ENCODE assay signal across 13 cellular contexts in genomic region chr7:155459133-155459866, GRCh38. TPM values are rescaled to one million over a fixed set of nuclear protein-coding genes. Genes with fewer than 3 reads are reported as not detected.
DNase-seq lines count a peak whose midpoint lies in the region; ATAC-seq and TF ChIP-seq lines count a peak whose summit lies in the region.
"Had no signal": no experiment of that assay in that cellular context is flagged by ENCODE, and none has a peak within 500 bp of the region (broad histone marks: within the 10 kb centered on the region; RNA-seq: fewer than 3 reads in every experiment).

No MANE protein-coding gene starts in this region.

- peak overlapping the region; percentile 0 for H4K8ac ChIP-seq in neuronal stem cell (ENCODE audit: low read depth, low read length)

- H3K27me3 ChIP-seq in Caco-2 (replicated peaks; ENCODE audit: control insufficient read depth, insufficient read depth, low read length): peaks cover 1% of the 10 kb centered on the region; the same call in 1 of the 2 replicates
- peaks cover 99% of the 10 kb centered on the region for H3K27me3 ChIP-seq in HUES64 (ENCODE audit: insufficient read depth, low read length)
- H3K27me3 ChIP-seq in neuronal stem cell (ENCODE audit: control insufficient read depth in 3 of 3, insufficient read depth in 3 of 3, low read depth in 1 of 3, low read length in 3 of 3): peaks cover 25 to 97% (median 89%) of the 10 kb centered on the region in 3 experiments

- no peak overlapping the region for H2BK120ac ChIP-seq in neuronal stem cell (ENCODE audit: low read depth, low read length)

- intact Hi-C loops in Caco-2 (cut with micrococcal nuclease; ENCODE audit: unreplicated experiment): loop anchor here (5.0 kb wide), 1 partner anchor 77 kb away; no protein-coding TSS in a partner anchor
- intact Hi-C loops in cardiac septum (cut with DNase I): loop anchor here (5.0 kb wide), 1 partner anchor 48 kb away; no protein-coding TSS in a partner anchor

- BruUV-seq in Caco-2 (replicated peaks; lab: Mats Ljungman, UMichigan): no TSS peak

- H4K91ac ChIP-seq in neuronal stem cell (ENCODE audit: low read depth, low read length, poor library complexity): no peak overlapping the region

- no peak for TF ChIP-seq CTCF in Caco-2 (IDR thresholded peaks at IDR 0.05; ENCODE audit: insufficient read depth in 1 of 2, low read depth in 1 of 2, low read length in 1 of 2, severe bottlenecking in 1 of 2, unreplicated experiment in 1 of 2)
- no peak for TF ChIP-seq CTCF in coronary artery (IDR thresholded peaks at IDR 0.05)

- H3K27ac ChIP-seq in HUES64 (ENCODE audit: low read depth, low read length) (no peak overlapping the region), coronary artery (no peak overlapping the region), neuronal stem cell (replicated peaks; ENCODE audit: low read length) (no peak overlapping the region)
- H3K27ac ChIP-seq: heart right ventricle had no signal

- CTCF ChIA-PET in Caco-2 (lab: Charles Lee): no interaction called here

- peaks cover 7% of the 10 kb centered on the region for H3K4me1 Mint-ChIP-seq in Caco-2 (ENCODE audit: low read depth, unreplicated experiment)

- H3K4me1 ChIP-seq in Caco-2 (peaks cover 4% of the 10 kb centered on the region), HUES64 (ENCODE audit: insufficient read depth, low read length) (peaks cover 6% of the 10 kb centered on the region), neuronal stem cell (ENCODE audit: control insufficient read depth in 2 of 2, insufficient read depth in 1 of 2, low read depth in 1 of 2, low read length in 2 of 2) (peaks cover 0 to 52% of the 10 kb centered on the region in 2 donors)

- H3K9me3 ChIP-seq in Caco-2 (no peaks in the 10 kb centered on the region), HUES64 (ENCODE audit: insufficient read depth, low read depth, low read length) (no peaks in the 10 kb centered on the region), neuronal stem cell (replicated peaks in 1 of 2; ENCODE audit: control insufficient read depth in 2 of 2, insufficient read depth in 1 of 2, low read depth in 1 of 2, low read length in 2 of 2) (peaks cover 0 to 10% of the 10 kb centered on the region in 2 donors)
- H3K9me3 ChIP-seq: heart right ventricle had no signal

- no peak for DNase-seq in Caco-2
- DNase-seq in coronary artery (ENCODE audit: low spot score): no peak
- no peak for DNase-seq in neuronal stem cell (ENCODE audit: low spot score)
- DNase-seq in AG08395 (ENCODE audit: low spot score): no peak
- no peak for DNase-seq in cardiac septum (ENCODE audit: low spot score)
- DNase-seq: DND-41, heart right ventricle, NCI-H2081, nucleus accumbens had no signal

- H2BK12ac ChIP-seq in neuronal stem cell (ENCODE audit: low read length): no peak overlapping the region

- H2AK5ac ChIP-seq in neuronal stem cell (ENCODE audit: low read depth, low read length): no peak overlapping the region

- H3K9ac ChIP-seq in HUES64 (ENCODE audit: low read depth, low read length) (no peak overlapping the region), neuronal stem cell (ENCODE audit: low read depth, low read length, poor library complexity) (no peak overlapping the region)

- peak overlapping the region; percentile 89 for H3K4me3 ChIP-seq in Caco-2 (ENCODE audit: low read depth, low read length)
- H3K4me3 ChIP-seq in HUES64 (ENCODE audit: low read length): peak overlapping the region; percentile 5; the same call in 1 of the 2 replicates
- H3K4me3 ChIP-seq in coronary artery: peak overlapping the region; percentile 70
- peak overlapping the region in 1 of 2 donors; percentile 70 for H3K4me3 ChIP-seq in neuronal stem cell (ENCODE audit: low read length in 2 of 2)

- no peak overlapping the region for H3K14ac ChIP-seq in neuronal stem cell (ENCODE audit: low read length)

- ATAC-seq in GM18861 (IDR thresholded peaks at IDR 0.05; ENCODE audit: unreplicated experiment): no peak
- ATAC-seq in HG03095 (IDR thresholded peaks at IDR 0.05; ENCODE audit: unreplicated experiment): no peak
- ATAC-seq: heart right ventricle, Right ventricle myocardium inferior had no signal

- H3K4ac ChIP-seq in neuronal stem cell (ENCODE audit: low read length): no peak overlapping the region

- H3K4me2 ChIP-seq in neuronal stem cell (ENCODE audit: insufficient read depth, low read length, poor library complexity, severe bottlenecking): no peak overlapping the region

- no peak overlapping the region for H2BK5ac ChIP-seq in neuronal stem cell (ENCODE audit: low read length)

- H3K23ac ChIP-seq in neuronal stem cell (ENCODE audit: low read depth, low read length, poor library complexity): no peak overlapping the region

- peaks cover 15% of the 10 kb centered on the region for H3K27me3 Mint-ChIP-seq in Caco-2 (ENCODE audit: insufficient read depth, unreplicated experiment)

- POLR2A ChIA-PET in Caco-2 (lab: Charles Lee): no interaction called here

- peaks cover 17% of the 10 kb centered on the region for H3K36me3 Mint-ChIP-seq in Caco-2 (ENCODE audit: insufficient read depth, unreplicated experiment)

- no peak overlapping the region for H3K27ac Mint-ChIP-seq in Caco-2 (ENCODE audit: unreplicated experiment)

- peak overlapping the region; percentile 82 for H3K4me3 Mint-ChIP-seq in Caco-2 (ENCODE audit: unreplicated experiment)

- peak overlapping the region; percentile 49 for H2AFZ ChIP-seq in neuronal stem cell (ENCODE audit: low read length)

- WGBS in HUES64: 2% methylated on average over 36 of the region's 37 CpGs
- WGBS in neuronal stem cell (ENCODE audit: extremely low coverage in 2 of 2, insufficient read length in 2 of 2, insufficient replicate concordance in 1 of 2), 2 donors: no CpG with 5 or more reads among the region's 37 CpGs

- no peaks in the 10 kb centered on the region for H3K9me3 Mint-ChIP-seq in Caco-2 (ENCODE audit: unreplicated experiment)

- no peak overlapping the region for H2BK15ac ChIP-seq in neuronal stem cell (ENCODE audit: low read length)

- H3K36me3 ChIP-seq in Caco-2 (ENCODE audit: control insufficient read depth, insufficient read depth, low read length) (no peaks in the 10 kb centered on the region), HUES64 (ENCODE audit: insufficient read depth, low read length) (no peaks in the 10 kb centered on the region), neuronal stem cell (replicated peaks in 1 of 2; ENCODE audit: control insufficient read depth in 2 of 2, insufficient read depth in 2 of 2, low read length in 2 of 2) (peaks cover 0 to 56% of the 10 kb centered on the region in 2 donors)
- H3K36me3 ChIP-seq: heart right ventricle had no signal

- H3K18ac ChIP-seq in neuronal stem cell (ENCODE audit: low read length): no peak overlapping the region

- H3K79me1 ChIP-seq in neuronal stem cell (ENCODE audit: low read depth, low read length): no peaks in the 10 kb centered on the region

RNA-seq across cellular contexts. Expression of gene EN2, which starts 1.4 kb away (rescaled TPM):
- total RNA-seq in Caco-2 (2022) (1.1 and 1.5 TPM in 2 replicates), cardiac septum (not detected)
- polyA plus RNA-seq in HUES64 (2013, experiment 1 of 2): 3.0 TPM
- polyA plus RNA-seq in HUES64 (2013, experiment 2 of 2): 8.2 TPM
- not detected for polyA plus RNA-seq in neuronal stem cell (2013, experiment 1 of 2)
- not detected for polyA plus RNA-seq in neuronal stem cell (2013, experiment 2 of 2)
